Comparison of ENCODE assay signal across 8 cellular contexts in the genomic region with DNA sequence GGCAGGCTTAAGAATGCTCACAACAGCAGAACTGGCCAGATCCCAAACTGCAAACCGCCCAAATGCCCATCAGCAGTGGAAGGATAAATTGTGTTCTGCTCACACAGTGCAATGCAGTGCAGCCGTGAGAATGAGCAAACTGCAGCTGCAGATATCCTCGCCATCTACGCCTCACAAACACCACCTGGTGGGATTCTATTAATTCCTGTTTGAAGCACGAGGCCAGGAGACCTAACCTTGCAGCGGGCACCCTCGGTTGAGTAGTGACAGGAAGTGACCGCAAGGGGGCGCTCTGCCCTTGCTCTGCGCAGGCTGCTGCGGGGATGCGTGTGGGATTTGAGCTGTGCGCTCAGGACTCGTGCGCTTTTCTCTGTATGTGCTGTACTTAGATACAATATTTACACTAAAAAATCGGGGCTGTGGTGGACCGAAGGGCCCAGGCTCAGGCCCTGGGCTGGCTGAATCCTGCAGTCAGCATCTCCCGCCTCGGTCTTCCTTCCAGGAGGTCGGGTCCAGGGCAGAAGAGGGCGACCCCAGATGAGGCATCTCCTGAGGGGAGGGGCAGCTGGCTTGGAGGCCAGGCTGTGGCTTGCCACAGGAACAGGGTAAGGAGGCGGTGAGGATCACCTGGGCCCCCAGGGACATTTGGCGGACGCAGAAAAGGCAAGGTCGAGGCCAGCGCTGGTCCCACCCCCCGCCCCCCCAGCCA. TPM values are rescaled to one million over a fixed set of nuclear protein-coding genes. Genes with fewer than 3 reads are reported as not detected.
DNase-seq lines count a peak whose midpoint lies in the region; ATAC-seq and TF ChIP-seq lines count a peak whose summit lies in the region.

No MANE protein-coding gene starts in this region.

- intact Hi-C loops in esophagus squamous epithelium (cut with DNase I): no loop called here

- no peaks in the 10 kb centered on the region for H3K9me3 ChIP-seq in OCI-LY1 (ENCODE audit: low read length)
- H3K9me3 ChIP-seq in esophagus squamous epithelium: no peaks in the 10 kb centered on the region

- H3F3A ChIP-seq in OCI-LY1 (ENCODE audit: insufficient read depth, low read length): no peaks in the 10 kb centered on the region

- no peaks in the 10 kb centered on the region for H4K20me1 ChIP-seq in OCI-LY1 (ENCODE audit: insufficient read depth, low read length)

- peaks cover 4 to 11% (median 8%) of the 10 kb centered on the region in 4 donors for H3K4me1 Mint-ChIP-seq in naive thymus-derived CD8-positive, alpha-beta T cell
- H3K4me1 Mint-ChIP-seq in stimulated activated effector memory CD8-positive, alpha-beta T cell treated with anti-CD3 and anti-CD28 coated beads, Interleukin-12 subunit alpha, Interleukin-12 subunit beta, amount 100 ng/mL, for 72 hours: peaks cover 6% of the 10 kb centered on the region

- no peak for TF ChIP-seq POLR2A in esophagus squamous epithelium (IDR thresholded peaks at IDR 0.05)

- WGBS in esophagus squamous epithelium, 2 donors: 2 to 30% methylated on average over 9 to 11 of the region's 27 CpGs

- no peaks in the 10 kb centered on the region for H3K36me3 ChIP-seq in OCI-LY1 (ENCODE audit: insufficient read depth, low read length)
- no peaks in the 10 kb centered on the region for H3K36me3 ChIP-seq in esophagus squamous epithelium

- peak overlapping the region in 3 of 10 donors; percentile 33 to 63 (median 61) for H3K27ac Mint-ChIP-seq in naive thymus-derived CD8-positive, alpha-beta T cell
- no peak overlapping the region for H3K27ac Mint-ChIP-seq in stimulated activated effector memory CD8-positive, alpha-beta T cell treated with anti-CD3 and anti-CD28 coated beads, Interleukin-12 subunit alpha, Interleukin-12 subunit beta, amount 100 ng/mL, for 72 hours

- peak overlapping the region in 6 of 10 donors; percentile 27 to 48 (median 42) for H3K4me3 Mint-ChIP-seq in naive thymus-derived CD8-positive, alpha-beta T cell
- no peak overlapping the region for H3K4me3 Mint-ChIP-seq in stimulated activated effector memory CD8-positive, alpha-beta T cell treated with anti-CD3 and anti-CD28 coated beads, Interleukin-12 subunit alpha, Interleukin-12 subunit beta, amount 100 ng/mL, for 72 hours

- H3K9me2 ChIP-seq in OCI-LY1 (ENCODE audit: low read depth, low read length): no peaks in the 10 kb centered on the region

- peaks cover 12 to 29% (median 24%) of the 10 kb centered on the region in 5 donors for H3K27me3 Mint-ChIP-seq in naive thymus-derived CD8-positive, alpha-beta T cell

- H3K79me2 ChIP-seq in OCI-LY1 (ENCODE audit: insufficient read depth, low read length): no peaks in the 10 kb centered on the region

- H3K27ac ChIP-seq in OCI-LY1 (ENCODE audit: low read depth, low read length, poor library complexity, severe bottlenecking) (no peak overlapping the region), esophagus squamous epithelium (no peak overlapping the region)

- no peaks in the 10 kb centered on the region; the same call in none of the 2 replicates for H3K27me3 ChIP-seq in OCI-LY1 (ENCODE audit: insufficient read depth, low read length)
- peaks cover 0 to 81% (median 0%) of the 10 kb centered on the region in 4 donors for H3K27me3 ChIP-seq in esophagus squamous epithelium

- no peak overlapping the region for H3K4me3 ChIP-seq in OCI-LY1 (ENCODE audit: low read depth, low read length, poor library complexity, severe bottlenecking)
- no peak overlapping the region for H3K4me3 ChIP-seq in esophagus squamous epithelium

- H2AFZ ChIP-seq in OCI-LY1 (ENCODE audit: low read length): no peak overlapping the region

- POLR2A ChIA-PET in naive thymus-derived CD8-positive, alpha-beta T cell (lab: Charles Lee): interaction anchor here (0.6 to 1.2 kb wide), 2 partner anchors 20 to 297 kb away, joined by 3 to 4 read pairs; no protein-coding TSS in a partner anchor

- no peak overlapping the region for H3K4me2 ChIP-seq in OCI-LY1 (ENCODE audit: low read length)

- no peak overlapping the region for H3K9ac ChIP-seq in OCI-LY1 (ENCODE audit: low read length)

- peak; percentile 77 for ATAC-seq in GM21526 (IDR thresholded peaks at IDR 0.05; ENCODE audit: low FRiP score, unreplicated experiment)
- peak; percentile 92 for ATAC-seq in naive thymus-derived CD8-positive, alpha-beta T cell
- peak; percentile 86 for ATAC-seq in stimulated activated effector memory CD8-positive, alpha-beta T cell treated with anti-CD3 and anti-CD28 coated beads, Interleukin-12 subunit alpha, Interleukin-12 subunit beta, amount 100 ng/mL, for 72 hours

- DNase-seq in DMS 273 (lab: John Stamatoyannopoulos, UW; ENCODE audit: unreplicated experiment) (peak; percentile 94), HuH-7.5 (ENCODE audit: low spot score) (peak; percentile 75), activated T-cell treated with anti-CD3 and anti-CD28 coated beads for 4 hours (peak; percentile 74), esophagus squamous epithelium (lab: John Stamatoyannopoulos, UW) (no peak)
- DNase-seq in naive thymus-derived CD8-positive, alpha-beta T cell: peak; percentile 60 to 88 (median 79)
- DNase-seq in stimulated activated effector memory CD8-positive, alpha-beta T cell treated with anti-CD3 and anti-CD28 coated beads, Interleukin-12 subunit alpha, Interleukin-12 subunit beta, amount 100 ng/mL, for 72 hours (ENCODE audit: low spot score in 2 of 2): peak; percentile 82 to 90

- peak; percentile 96 for TF ChIP-seq CTCF in OCI-LY1 (IDR thresholded peaks at IDR 0.05; ENCODE audit: low read length)
- peak; percentile 90 to 98 (median 95) for TF ChIP-seq CTCF in esophagus squamous epithelium (IDR thresholded peaks at IDR 0.05)

- H3K9me3 Mint-ChIP-seq in naive thymus-derived CD8-positive, alpha-beta T cell: peaks cover 0 to 2% (median 0%) of the 10 kb centered on the region in 9 donors
- H3K9me3 Mint-ChIP-seq in stimulated activated effector memory CD8-positive, alpha-beta T cell treated with anti-CD3 and anti-CD28 coated beads, Interleukin-12 subunit alpha, Interleukin-12 subunit beta, amount 100 ng/mL, for 72 hours: no peaks in the 10 kb centered on the region

- no peaks in the 10 kb centered on the region for H3K4me1 ChIP-seq in OCI-LY1 (ENCODE audit: insufficient read depth, low read length, severe bottlenecking)
- H3K4me1 ChIP-seq in esophagus squamous epithelium: peaks cover 0 to 15% (median 0%) of the 10 kb centered on the region in 3 donors

- no peaks in the 10 kb centered on the region for H3K36me3 Mint-ChIP-seq in naive thymus-derived CD8-positive, alpha-beta T cell
- H3K36me3 Mint-ChIP-seq in stimulated activated effector memory CD8-positive, alpha-beta T cell treated with anti-CD3 and anti-CD28 coated beads, Interleukin-12 subunit alpha, Interleukin-12 subunit beta, amount 100 ng/mL, for 72 hours: no peaks in the 10 kb centered on the region

RNA-seq across cellular contexts. Expression of gene PDIA6, which starts 19.8 kb away (rescaled TPM):
- 100 to 1,000 TPM in 2 of 4 donors, 10 to 100 TPM in 2; 81.6 to 131 (median 107) TPM for total RNA-seq in esophagus squamous epithelium
- 10 to 100 TPM; 30.9 to 34.7 TPM for total RNA-seq in naive thymus-derived CD8-positive, alpha-beta T cell
- polyA plus RNA-seq in naive thymus-derived CD8-positive, alpha-beta T cell: 100 to 1,000 TPM in 1 of 3 donors, 10 to 100 TPM in 2; 64.1 to 126 (median 99.2) TPM
